In genomic region chr1:173415490-173415889, GRCh38 we compare ENCODE assay signal across 14 cellular contexts.
A peak's percentile ranks its signal among the peaks of the same experiment; 100 is the strongest.
DNase-seq lines count a peak whose midpoint lies in the region; ATAC-seq and TF ChIP-seq lines count a peak whose summit lies in the region.
"Had no signal": no experiment of that assay in that cellular context is flagged by ENCODE, and none has a peak within 500 bp of the region (broad histone marks: within the 10 kb centered on the region; RNA-seq: fewer than 3 reads in every experiment).

No MANE protein-coding gene starts in this region.

- H3K9me3 ChIP-seq in OCI-LY3 (ENCODE audit: insufficient read depth, low read length) (no peaks in the 10 kb centered on the region), right cardiac atrium (ENCODE audit: control insufficient read depth, low read length) (no peaks in the 10 kb centered on the region)

- no peak for TF ChIP-seq CTCF in GM13977 (IDR thresholded peaks at IDR 0.05; ENCODE audit: extremely low read depth, insufficient read depth, missing control alignments)
- TF ChIP-seq CTCF in OCI-LY3 (IDR thresholded peaks at IDR 0.05; ENCODE audit: low read depth, low read length), result no peak

- POLR2A ChIA-PET in HEK293T (lab: Yijun Ruan, JAX), result no interaction called here

- WGBS in right cardiac atrium, result 81% methylated on average over 3 of the region's 3 CpGs

- H3K79me2 ChIP-seq in OCI-LY3 (ENCODE audit: low read length), result no peaks in the 10 kb centered on the region

- in situ Hi-C loops in GM13977 (cut with MboI; ENCODE audit: low pct_unique_long_range_greater_than_20kb, low sequenced_read_pairs, unreplicated experiment), result loop anchor here (10.0 to 25.0 kb wide), 2 partner anchors 153 to 671 kb away; no protein-coding TSS in a partner anchor

- no peaks in the 10 kb centered on the region for H3K27me3 ChIP-seq in OCI-LY3 (ENCODE audit: low read depth, low read length)
- H3K27me3 ChIP-seq in right cardiac atrium (ENCODE audit: control insufficient read depth, insufficient read depth), result no peaks in the 10 kb centered on the region

- ATAC-seq in GM19463 (IDR thresholded peaks at IDR 0.05; ENCODE audit: unreplicated experiment), result peak; percentile 30
- peak; percentile 41 for ATAC-seq in HG02885 (IDR thresholded peaks at IDR 0.05; ENCODE audit: poor library complexity, unreplicated experiment)
- no peak for ATAC-seq in right cardiac atrium

- peaks cover 4% of the 10 kb centered on the region for H3K36me3 ChIP-seq in OCI-LY3 (replicated peaks; ENCODE audit: low read depth, low read length)

- peak overlapping the region; percentile 2 for H3K4me2 ChIP-seq in OCI-LY3 (ENCODE audit: low read length)

- CTCF ChIA-PET in HEK293T (lab: Yijun Ruan, JAX), result no interaction called here

- H3K27ac ChIP-seq in OCI-LY3 (ENCODE audit: low read length), result peak overlapping the region; percentile 89
- H3K27ac ChIP-seq in right cardiac atrium (ENCODE audit: low read length), result no peak overlapping the region

- H4K20me1 ChIP-seq in OCI-LY3 (ENCODE audit: insufficient read depth, low read length), result no peaks in the 10 kb centered on the region

- H3K9ac ChIP-seq in OCI-LY3 (ENCODE audit: low read length), result no peak overlapping the region

- intact Hi-C loops in right cardiac atrium (cut with DNase I), result loop anchor here in 1 of 4 donors (10.0 kb wide), 1 partner anchor 161 kb away; no protein-coding TSS in a partner anchor

- no peak overlapping the region for H3K4me3 ChIP-seq in OCI-LY3 (ENCODE audit: low read length)
- H3K4me3 ChIP-seq in right cardiac atrium (ENCODE audit: low read length), result no peak overlapping the region

- no peak overlapping the region for H2AFZ ChIP-seq in OCI-LY3 (ENCODE audit: low read depth, low read length)

- DNase-seq in GM13977 (ENCODE audit: low spot score) (peak; percentile 28), HPDE6-E6E7 (ENCODE audit: extremely low spot score) (no peak), right cardiac atrium (no peak), HEK293T (ENCODE audit: extremely low spot score) (no peak), NOMO-1 treated with dmso at 0.1 percent for 144 hours (lab: John Stamatoyannopoulos, UW; ENCODE audit: unreplicated experiment) (no peak)
- DNase-seq: activated CD4-positive, alpha-beta T cell treated with anti-CD3 and anti-CD28 coated beads, Interleukin-2, amount 10 ng/mL, durations not matched to agents 24 days and 14 days; activated effector memory CD4-positive, alpha-beta T cell treated with anti-CD3 and anti-CD28 coated beads, Interleukin-2, amount 50 U/mL, for 16 hours; AML-193; EL; NCI-H1105 treated with DMSO at 0.1 percent for 48 hours; NCI-H524 treated with DMSO at 0.1 percent for 48 hours had no signal

- H3K4me1 ChIP-seq in OCI-LY3 (ENCODE audit: low read length) (peaks cover 97% of the 10 kb centered on the region), right cardiac atrium (ENCODE audit: control insufficient read depth, insufficient read depth, low read length) (peaks cover 4% of the 10 kb centered on the region)

TF ChIP-seq in HEK293T, 16 proteins besides CTCF, POLR2A, EP300 and RAD21:
- TF ChIP-seq ARNT (IDR thresholded peaks at IDR 0.05), result no peak
- no peak for TF ChIP-seq LEF1 (IDR thresholded peaks at IDR 0.05; ENCODE audit: borderline replicate concordance)
- no peak for TF ChIP-seq TARDBP (IDR thresholded peaks at IDR 0.05)
- TF ChIP-seq ZNF384 (IDR thresholded peaks at IDR 0.05), result no peak
- TF ChIP-seq PKNOX1 (IDR thresholded peaks at IDR 0.05), result no peak
- no peak for TF ChIP-seq NFRKB (IDR thresholded peaks at IDR 0.05)
- TF ChIP-seq ELF4 (IDR thresholded peaks at IDR 0.05), result no peak
- TF ChIP-seq SP1 (IDR thresholded peaks at IDR 0.05), result no peak
- TF ChIP-seq L3MBTL2 (conservative IDR thresholded peaks at IDR 0.05), result no peak
- TF ChIP-seq FOXM1 (IDR thresholded peaks at IDR 0.05; ENCODE audit: borderline replicate concordance), result no peak
- TF ChIP-seq HDGF (IDR thresholded peaks at IDR 0.05; ENCODE audit: borderline replicate concordance), result no peak
- no peak for TF ChIP-seq FOXA1 (IDR thresholded peaks at IDR 0.05)
- TF ChIP-seq SUZ12 (IDR thresholded peaks at IDR 0.05), result no peak
- TF ChIP-seq FOXK2 (IDR thresholded peaks at IDR 0.05), result no peak
- TF ChIP-seq BHLHE40 (IDR thresholded peaks at IDR 0.05; ENCODE audit: borderline replicate concordance), result no peak
- TF ChIP-seq CTBP1 (IDR thresholded peaks at IDR 0.05; ENCODE audit: borderline replicate concordance), result no peak

Comparison
In these comparisons a context has a peak if more than half of its experiments do, and no peak if none do; other contexts are left out.
1. ATAC-seq: peak in GM19463 (single experiment) and HG02885 (single experiment); none in right cardiac atrium (0 of 2).